In genomic region chr6:28281288-28282064, GRCh38 we compare ENCODE assay signal across 8 cellular contexts. TPM values are rescaled to one million over a fixed set of nuclear protein-coding genes. Genes with fewer than 3 reads are reported as not detected.
DNase-seq lines count a peak whose midpoint lies in the region; ATAC-seq and TF ChIP-seq lines count a peak whose summit lies in the region.

Gene PGBD1 (plus strand): TSS chr6:28281572. CDS start chr6:28283814, 2,242 bp downstream.

- no peaks in the 10 kb centered on the region for H3K36me3 ChIP-seq in hepatocyte (replicated peaks; ENCODE audit: insufficient read depth, low read depth)

- no peaks in the 10 kb centered on the region for H3K9me2 ChIP-seq in hepatocyte (replicated peaks; ENCODE audit: insufficient read depth)

- H3K36me3 Mint-ChIP-seq in T-cell = peaks cover 14% of the 10 kb centered on the region

- peak; percentile 86 for ATAC-seq in HG02588 (IDR thresholded peaks at IDR 0.05; ENCODE audit: unreplicated experiment)
- peak; percentile 76 to 90 (median 87) for ATAC-seq in T-cell (replicated peaks in 1 of 4)
- ATAC-seq in HG03039 (IDR thresholded peaks at IDR 0.05; ENCODE audit: unreplicated experiment) = no peak

- H3K27ac ChIP-seq in hepatocyte = peak within 1 kb of the TSS; percentile 61

- peak within 1 kb of the TSS; percentile 54 for H3K4me3 ChIP-seq in GM12875 (ENCODE audit: low read depth, low read length)
- peak within 1 kb of the TSS; percentile 83 for H3K4me3 ChIP-seq in astrocyte of the cerebellum (ENCODE audit: low read depth, low read length)
- H3K4me3 ChIP-seq in hepatocyte = peak within 1 kb of the TSS; percentile 94

- H3K79me2 ChIP-seq in hepatocyte = peaks cover 16% of the 10 kb centered on the region

- no peaks in the 10 kb centered on the region for H3K27me3 ChIP-seq in hepatocyte

- H3K4me1 Mint-ChIP-seq in T-cell = peaks cover 5 to 12% (median 11%) of the 10 kb centered on the region in 3 donors

- in situ Hi-C loops in astrocyte of the cerebellum (cut with HindIII; ENCODE audit: low sequenced_read_pairs) = no loop called here

- CTCF ChIA-PET in T-cell (lab: Charles Lee) = interaction anchor here (0.5 to 2.4 kb wide), 2 partner anchors 74 to 78 kb away, joined by 3 to 12 read pairs; no protein-coding TSS in a partner anchor

- H4K20me1 ChIP-seq in hepatocyte (ENCODE audit: insufficient read depth, poor library complexity, severe bottlenecking) = no peaks in the 10 kb centered on the region

- no peak within 1 kb of the TSS for H3K27ac Mint-ChIP-seq in T-cell

- TF ChIP-seq CTCF in GM12875 (IDR thresholded peaks at IDR 0.05; ENCODE audit: borderline replicate concordance, insufficient read depth, low read depth, low read length) = no peak
- no peak for TF ChIP-seq CTCF in astrocyte of the cerebellum (IDR thresholded peaks at IDR 0.05; ENCODE audit: low read depth, low read length, missing control alignments)
- no peak for TF ChIP-seq CTCF in hepatocyte (IDR thresholded peaks at IDR 0.05; ENCODE audit: poor library complexity)

- no peaks in the 10 kb centered on the region for H3K9me3 ChIP-seq in hepatocyte (ENCODE audit: low read depth)

- H3K4me3 Mint-ChIP-seq in T-cell = peak within 1 kb of the TSS; percentile 65 to 73 (median 67)

- POLR2A ChIA-PET in T-cell (lab: Charles Lee) = interaction anchor here in 1 of 2 donors (1.0 kb wide), 1 partner anchor 15 kb away, joined by 3 read pairs; the partner anchor contains the start of gene ZSCAN26

- peaks cover 5% of the 10 kb centered on the region for H3K4me1 ChIP-seq in hepatocyte (ENCODE audit: insufficient read depth)

- H3K9me3 Mint-ChIP-seq in T-cell = no peaks in the 10 kb centered on the region

- H2AFZ ChIP-seq in hepatocyte = peak within 1 kb of the TSS; percentile 97

- H3K4me2 ChIP-seq in hepatocyte = peak within 1 kb of the TSS; percentile 84

- under 1% methylated on average over 50 of the region's 50 CpGs for WGBS in hepatocyte (ENCODE audit: low lambda C conversion rate, missing lambda C conversion rate)

- peak; percentile 88 for DNase-seq in NCI-H1105 (lab: John Stamatoyannopoulos, UW)
- DNase-seq in T-cell = peak in 28 of 34 experiments; percentile 5 to 47 (median 24)
- peak; percentile 45 for DNase-seq in astrocyte of the cerebellum (ENCODE audit: low read depth)
- DNase-seq in hepatocyte (ENCODE audit: low spot score) = peak; percentile 85
- DNase-seq in putamen (ENCODE audit: low spot score) = peak; percentile 54

- peaks cover 30 to 34% of the 10 kb centered on the region in 2 donors for H3K27me3 Mint-ChIP-seq in T-cell

RNA-seq across cellular contexts. Expression of gene PGBD1, which starts in this region (rescaled TPM):
- total RNA-seq in T-cell = 1 to 10 TPM; 1.1 to 2.0 (median 1.2) TPM
- 5.1 and 6.2 TPM in 2 replicates for total RNA-seq in hepatocyte
- polyA plus RNA-seq in hepatocyte = 2.5 and 3.1 TPM in 2 replicates

Comparison
In these comparisons a context has a peak if more than half of its experiments do, and no peak if none do; other contexts are left out.
1. DNase-seq: peak in every context shown above with its lines; median percentile 88 in NCI-H1105; 85 in hepatocyte; 54 in putamen; 45 in astrocyte of the cerebellum; 24 in T-cell.